1 cellular context compared by ENCODE assay signal in genomic region chr16:1721372-1721771, GRCh38.
TF ChIP-seq lines count a peak whose summit lies in the region.

No MANE protein-coding gene starts in this region.

TF ChIP-seq in endothelial cell of umbilical vein, 7 proteins besides CTCF, POLR2A, EP300 and RAD21:
- TF ChIP-seq POLR2AphosphoS5 (IDR thresholded peaks at IDR 0.05; ENCODE audit: insufficient read depth, low read depth, low read length) (no peak), MYC (IDR thresholded peaks at IDR 0.05; ENCODE audit: low read depth, low read length) (no peak), MAX (IDR thresholded peaks at IDR 0.05; ENCODE audit: insufficient read depth, insufficient read length) (no peak), JUN (IDR thresholded peaks at IDR 0.05; ENCODE audit: borderline replicate concordance, insufficient read depth, insufficient read length, low read depth) (no peak), EZH2 (IDR thresholded peaks at IDR 0.05; ENCODE audit: borderline replicate concordance, low read depth, low read length, severe bottlenecking) (no peak), GATA2 (IDR thresholded peaks at IDR 0.05; ENCODE audit: insufficient read depth, insufficient read length, low read depth, low read length) (no peak), FOS (IDR thresholded peaks at IDR 0.05; ENCODE audit: borderline replicate concordance, insufficient read depth, low read length) (no peak)
